Comparison of ENCODE assay signal across 8 cellular contexts in the genomic region with DNA sequence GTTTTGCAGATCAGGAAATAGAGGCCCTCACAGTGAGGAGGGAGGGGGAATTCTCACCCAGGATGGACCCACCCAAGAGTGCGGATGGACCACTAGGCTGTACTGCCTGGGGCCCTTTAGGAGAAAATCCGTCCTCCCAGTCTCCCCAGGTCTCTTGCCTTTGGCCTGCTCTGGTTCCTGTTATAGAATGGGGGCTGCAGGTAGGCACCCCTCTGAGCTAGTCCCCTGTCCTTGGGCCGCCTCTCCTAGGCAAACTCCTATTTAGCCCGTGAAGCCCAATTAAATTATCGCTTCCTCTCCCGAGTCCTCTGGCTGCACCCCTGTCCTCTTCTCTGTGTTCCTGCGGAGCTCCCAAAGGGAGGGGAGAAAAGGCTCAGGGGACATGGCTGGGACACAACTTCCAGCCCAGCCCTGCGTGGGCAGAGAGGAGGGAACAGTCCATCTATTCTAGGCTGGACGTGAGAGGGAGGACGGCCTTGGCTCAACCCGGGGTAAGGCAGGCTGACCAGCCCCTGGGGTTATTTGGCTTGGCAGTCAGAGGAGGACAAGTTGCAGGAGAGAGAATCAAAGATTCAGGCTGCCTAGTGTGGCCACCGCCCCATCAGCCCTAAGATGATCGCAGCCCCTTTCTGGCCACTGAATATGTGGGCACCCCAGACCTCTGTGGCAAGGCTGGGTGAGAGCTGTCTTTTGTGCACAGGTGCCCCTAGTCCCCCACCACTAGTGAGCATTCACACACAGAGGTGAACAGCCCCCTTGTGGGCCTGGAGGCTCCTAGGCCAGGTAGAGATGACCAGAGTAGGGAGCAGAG.
DNase-seq lines count a peak whose midpoint lies in the region; ATAC-seq and TF ChIP-seq lines count a peak whose summit lies in the region.

No MANE protein-coding gene starts in this region.

- H3K4me2 ChIP-seq in H9 (ENCODE audit: insufficient read depth, insufficient read length, low read length), result no peak overlapping the region

- no peak overlapping the region for H3K56ac ChIP-seq in H9 (ENCODE audit: insufficient read length, low read depth, low read length)

- no peak overlapping the region for H2BK5ac ChIP-seq in H9 (ENCODE audit: insufficient read length, low read length)

- H4K20me1 ChIP-seq in H9 (ENCODE audit: control insufficient read depth, insufficient read depth, insufficient read length), result no peaks in the 10 kb centered on the region

- H3K4me1 Mint-ChIP-seq in H9, result peaks cover 47 to 60% of the 10 kb centered on the region in 2 experiments

- H3K36me3 ChIP-seq in adrenal gland (replicated peaks in 1 of 2) (no peaks in the 10 kb centered on the region), SJCRH30 (no peaks in the 10 kb centered on the region)

- H3K27me3 ChIP-seq in H9 (ENCODE audit: insufficient read depth, low read length) (peaks cover 16% of the 10 kb centered on the region; the same call in 1 of the 2 replicates), adrenal gland (no peaks in the 10 kb centered on the region), SJCRH30 (peaks cover 17% of the 10 kb centered on the region)

- no peak overlapping the region for H3K23ac ChIP-seq in H9 (ENCODE audit: insufficient read length, low read depth, low read length)

- H2AK5ac ChIP-seq in H9 (ENCODE audit: insufficient read length, low read length), result no peak overlapping the region

- H2BK12ac ChIP-seq in H9 (ENCODE audit: insufficient read length, low read depth, low read length), result no peak overlapping the region

- peak overlapping the region in 1 of 3 experiments; percentile 66; a peak in 1 of 7 replicates for H3K27ac Mint-ChIP-seq in H9

- no peak overlapping the region for H3K4ac ChIP-seq in H9 (ENCODE audit: low read depth, low read length)

- no peak overlapping the region for H2BK120ac ChIP-seq in H9 (ENCODE audit: low read depth, low read length, poor library complexity, severe bottlenecking)

- H2BK20ac ChIP-seq in H9 (ENCODE audit: low read depth, low read length, poor library complexity, severe bottlenecking), result no peak overlapping the region

- intact Hi-C loops in adrenal gland (cut with DNase I), result loop anchor here in 1 of 2 donors (5.0 to 10.0 kb wide), 3 partner anchors 121 to 342 kb away; no protein-coding TSS in a partner anchor

- no peaks in the 10 kb centered on the region for H3K79me1 ChIP-seq in H9 (ENCODE audit: insufficient read depth, low read depth, low read length, poor library complexity, severe bottlenecking)

- no peak overlapping the region for H3K27ac ChIP-seq in H9 (ENCODE audit: insufficient read length, low read depth, low read length)
- peak overlapping the region; percentile 98 to 100 (median 99) for H3K27ac ChIP-seq in adrenal gland
- peak overlapping the region; percentile 1 to 100 (median 99) for H3K27ac ChIP-seq in skin epidermis
- H3K27ac ChIP-seq in SJCRH30, result no peak overlapping the region

- DNase-seq in H9 (no peak), adrenal gland (peak in 6 of 7 donors; percentile 83 to 95 (median 89)), hepatic stellate cell (ENCODE audit: low spot score) (peak; percentile 58), SJCRH30 (no peak)

- H3K14ac ChIP-seq in H9 (ENCODE audit: insufficient read depth, low read length), result no peak overlapping the region

- no peak overlapping the region for H3K9ac ChIP-seq in H9 (ENCODE audit: extremely low read depth, insufficient read length, low read length)

- H3K4me3 ChIP-seq in adrenal gland (no peak overlapping the region), skin epidermis (no peak overlapping the region), SJCRH30 (no peak overlapping the region)

- no peaks in the 10 kb centered on the region; the same call in 1 of the 2 replicates for H3K4me1 ChIP-seq in H9 (ENCODE audit: insufficient read depth, low read length)
- peaks cover 87% of the 10 kb centered on the region in 2 donors for H3K4me1 ChIP-seq in adrenal gland (replicated peaks in 1 of 2)
- H3K4me1 ChIP-seq in SJCRH30, result peaks cover 8% of the 10 kb centered on the region; the same call in 1 of the 2 replicates

- H3K27me3 Mint-ChIP-seq in H9 (ENCODE audit: low read depth), result peaks cover 83% of the 10 kb centered on the region

- H3K4me3 Mint-ChIP-seq in H9, result peak overlapping the region; percentile 40 to 75; a peak in 2 of 5 replicates

- no peak overlapping the region for H2BK15ac ChIP-seq in H9 (ENCODE audit: low read depth, low read length)

- H4K5ac ChIP-seq in H9 (ENCODE audit: insufficient read length, low read depth, low read length), result no peak overlapping the region

- no peak overlapping the region for H3T11ph ChIP-seq in H9 (ENCODE audit: low read length)

- no peak for ATAC-seq in GM19328 (IDR thresholded peaks at IDR 0.05; ENCODE audit: unreplicated experiment)
- ATAC-seq in GM19455 (IDR thresholded peaks at IDR 0.05; ENCODE audit: unreplicated experiment), result no peak
- no peak for ATAC-seq in GM21423 (IDR thresholded peaks at IDR 0.05; ENCODE audit: unreplicated experiment)

- no peak overlapping the region for H4K91ac ChIP-seq in H9 (ENCODE audit: insufficient read length, low read depth, low read length)

- H3K9me3 ChIP-seq in H9 (ENCODE audit: control insufficient read depth, low read depth, low read length) (no peaks in the 10 kb centered on the region), adrenal gland (replicated peaks in 1 of 3) (no peaks in the 10 kb centered on the region), SJCRH30 (replicated peaks) (no peaks in the 10 kb centered on the region)

- no peaks in the 10 kb centered on the region; a peak in 1 of 5 replicates for H3K9me3 Mint-ChIP-seq in H9

- H3K79me2 ChIP-seq in H9 (ENCODE audit: insufficient read depth, low read length), result no peaks in the 10 kb centered on the region

- no peak overlapping the region for H2AFZ ChIP-seq in H9 (ENCODE audit: low read length)

- H3K36me3 Mint-ChIP-seq in H9 (ENCODE audit: insufficient read depth in 1 of 3, low read depth in 3 of 3), result no peaks in the 10 kb centered on the region; a peak in 2 of 7 replicates

- peak; percentile 18 to 59 for TF ChIP-seq POLR2A in adrenal gland (IDR thresholded peaks at IDR 0.05)

- TF ChIP-seq CTCF in H9 (conservative IDR thresholded peaks at IDR 0.05) (no peak), adrenal gland (IDR thresholded peaks at IDR 0.05) (no peak)

- peaks cover 23% of the 10 kb centered on the region for H3K23me2 ChIP-seq in H9 (ENCODE audit: insufficient read length, low read depth, low read length, poor library complexity, severe bottlenecking)

- H3K18ac ChIP-seq in H9 (ENCODE audit: insufficient read length, low read depth, low read length), result no peak overlapping the region

- H4K8ac ChIP-seq in H9 (replicated peaks; ENCODE audit: insufficient read length, low read depth, low read length), result no peak overlapping the region

- no CpG with 5 or more reads among the region's 13 CpGs for WGBS in H9 (ENCODE audit: extremely low coverage, insufficient read length, low lambda C conversion rate)
- 39 to 61% (median 44%) methylated on average over 6 to 13 of the region's 13 CpGs for WGBS in adrenal gland, 4 donors

Comparison
In these comparisons a context has a peak if more than half of its experiments do, and no peak if none do; other contexts are left out.
1. DNase-seq: peak in adrenal gland (6 of 7) and hepatic stellate cell (single experiment); none in H9 (single experiment) and SJCRH30 (0 of 2).
2. H3K27ac ChIP-seq: peak in adrenal gland (5 of 5) and skin epidermis (21 of 21); none in H9 (single experiment) and SJCRH30 (single experiment).